ENCODE assay signal across 16 cellular contexts in genomic region chr11:75204012-75204674, GRCh38. TPM values are rescaled to one million over a fixed set of nuclear protein-coding genes. Genes with fewer than 3 reads are reported as not detected.
"Had no signal": no experiment of that assay in that cellular context is flagged by ENCODE, and none has a peak within 500 bp of the region (broad histone marks: within the 10 kb centered on the region; RNA-seq: fewer than 3 reads in every experiment).

No MANE protein-coding gene starts in this region.

- H3K27me3 ChIP-seq: ascending aorta, colonic mucosa, gastrocnemius medialis, ovary, SJSA1, testis had no signal

- DNase-seq: esophagus squamous epithelium had no signal

- H3K4me3 ChIP-seq: ascending aorta, colonic mucosa, esophagus squamous epithelium, gastrocnemius medialis, ovary, prostate gland, SJSA1, stomach, testis had no signal

- H3K27ac ChIP-seq: ascending aorta, brain microvascular endothelial cell, colonic mucosa, esophagus squamous epithelium, gastrocnemius medialis, ovary, prostate gland, SJSA1, stomach, testis had no signal

- H3K9me3 ChIP-seq: ascending aorta, colonic mucosa, esophagus squamous epithelium, gastrocnemius medialis, ovary, prostate gland, SJSA1, stomach, testis had no signal

- H3K4me1 ChIP-seq: ascending aorta, colonic mucosa, esophagus squamous epithelium, gastrocnemius medialis, prostate gland, SJSA1, stomach had no signal

- H3K36me3 ChIP-seq: ascending aorta, brain microvascular endothelial cell, colonic mucosa, gastrocnemius medialis, ovary, prostate gland, SJSA1, stomach had no signal

RNA-seq across cellular contexts. Expression of gene TPBGL, which starts 36.4 kb away (rescaled TPM):
- total RNA-seq: ascending aorta, gastrocnemius medialis, SJSA1 had no signal

RNA-seq across cellular contexts. Expression of gene SLCO2B1, which starts 53.2 kb away (rescaled TPM):
- total RNA-seq: activated CD8-positive, alpha-beta T cell treated with anti-CD3 and anti-CD28 coated beads, Interleukin-2, amount 10 ng/mL, durations not matched to agents 7 days and 5 days; activated naive CD4-positive, alpha-beta T cell treated with anti-CD3 and anti-CD28 coated beads, Interleukin-2, amount 50 U/mL, for 72 hours; activated T-helper 1 cell treated with anti-CD3 and anti-CD28 coated beads, Interleukin-12 subunit alpha, Interleukin-12 subunit beta, Interleukin-2, Interleukin-4 antibody, amounts not matched to agents 30 ng/mL and 10 ng/mL and 1 ng/mL, durations not matched to agents 14 hours and 24 hours and 36 hours; mammary epithelial cell; mesothelial cell of epicardium had no signal
- polyA plus RNA-seq: mammary epithelial cell; naive thymus-derived CD8-positive, alpha-beta T cell had no signal
